1 cellular context compared by ENCODE assay signal in genomic region chr19:1605236-1606137, GRCh38.
TF ChIP-seq lines count a peak whose summit lies in the region.

Gene UQCR11, minus strand, starts transcription at chr19:1605462. Its CDS starts 53 bp downstream, at chr19:1605409.

TF ChIP-seq in HEK293, 187 proteins besides CTCF, POLR2A, EP300 and RAD21 (continued from another document):
- no peak for TF ChIP-seq ZNF416 (tag by site-specific recombination; IDR thresholded peaks at IDR 0.05)
- peak; percentile 22; the same call in 1 of the 2 replicates for TF ChIP-seq KLF10 (tag by site-specific recombination; IDR thresholded peaks at IDR 0.05)
- TF ChIP-seq ZNF280C (tag by site-specific recombination; IDR thresholded peaks at IDR 0.05) = no peak
- no peak for TF ChIP-seq ZNF202 (tag by site-specific recombination; IDR thresholded peaks at IDR 0.05; ENCODE audit: borderline replicate concordance)
- no peak for TF ChIP-seq ZNF266 (tag by site-specific recombination; IDR thresholded peaks at IDR 0.05; ENCODE audit: low read depth)
- TF ChIP-seq ZNF121 (tag by site-specific recombination; IDR thresholded peaks at IDR 0.05) = no peak
- TF ChIP-seq YY1 (tag by site-specific recombination; IDR thresholded peaks at IDR 0.05) = peak; percentile 39; the same call in 1 of the 2 replicates
- no peak for TF ChIP-seq FEZF1 (tag by site-specific recombination; IDR thresholded peaks at IDR 0.05)
- no peak for TF ChIP-seq ZNF704 (tag by site-specific recombination; IDR thresholded peaks at IDR 0.05)
- TF ChIP-seq ZBTB49 (tag by site-specific recombination; IDR thresholded peaks at IDR 0.05; ENCODE audit: low read depth) = no peak
- TF ChIP-seq ZBTB26 (tag by site-specific recombination; optimal IDR thresholded peaks at IDR 0.05) = peak; percentile 84
- no peak for TF ChIP-seq ZNF274 (IDR thresholded peaks at IDR 0.05; ENCODE audit: low read length)
- no peak for TF ChIP-seq ZNF274 (tag by site-specific recombination; IDR thresholded peaks at IDR 0.05; ENCODE audit: borderline replicate concordance)
- no peak for TF ChIP-seq ZNF112 (tag by site-specific recombination; IDR thresholded peaks at IDR 0.05)
- no peak for TF ChIP-seq ZNF530 (tag by site-specific recombination; IDR thresholded peaks at IDR 0.05; ENCODE audit: low read depth)
- peak; percentile 35; the same call in 1 of the 2 replicates for TF ChIP-seq ZNF561 (tag by site-specific recombination; IDR thresholded peaks at IDR 0.05; ENCODE audit: borderline replicate concordance)
- no peak for TF ChIP-seq ZNF792 (tag by site-specific recombination; IDR thresholded peaks at IDR 0.05)
- no peak; the same call in 1 of the 2 replicates for TF ChIP-seq ZNF639 (tag by site-specific recombination; IDR thresholded peaks at IDR 0.05)
- TF ChIP-seq ZNF677 (tag by site-specific recombination; IDR thresholded peaks at IDR 0.05) = no peak
- TF ChIP-seq ZNF658 (tag by site-specific recombination; IDR thresholded peaks at IDR 0.05) = no peak
- no peak for TF ChIP-seq GLI2 (tag by site-specific recombination; IDR thresholded peaks at IDR 0.05; ENCODE audit: borderline replicate concordance, low read depth)
- no peak; the same call in none of the 2 replicates for TF ChIP-seq KLF16 (tag by site-specific recombination; IDR thresholded peaks at IDR 0.05)
- TF ChIP-seq ZNF473 (tag by site-specific recombination; IDR thresholded peaks at IDR 0.05) = no peak
- 0 out of 2 replicates have a peak, but pooled peaks have one; percentile 34 for TF ChIP-seq GFI1B (tag by site-specific recombination; IDR thresholded peaks at IDR 0.05)
- no peak for TF ChIP-seq ZNF571 (tag by site-specific recombination; IDR thresholded peaks at IDR 0.05)
- peak; percentile 94 for TF ChIP-seq ZNF654 (tag by site-specific recombination; IDR thresholded peaks at IDR 0.05; ENCODE audit: low read depth)
- peak; percentile 11; the same call in 1 of the 2 replicates for TF ChIP-seq INSM2 (tag by site-specific recombination; IDR thresholded peaks at IDR 0.05)
- TF ChIP-seq ZNF248 (tag by site-specific recombination; IDR thresholded peaks at IDR 0.05) = no peak
- no peak for TF ChIP-seq ZNF449 (tag by site-specific recombination; IDR thresholded peaks at IDR 0.05)
- no peak for TF ChIP-seq ZNF146 (tag by site-specific recombination; IDR thresholded peaks at IDR 0.05)
- 0 out of 2 replicates have a peak, but pooled peaks have one; percentile 39 for TF ChIP-seq ZNF341 (tag by site-specific recombination; IDR thresholded peaks at IDR 0.05; ENCODE audit: low read depth)
- TF ChIP-seq ZFP69B (tag by site-specific recombination; IDR thresholded peaks at IDR 0.05) = peak; percentile 25; the same call in 1 of the 2 replicates
- TF ChIP-seq ZNF211 (tag by site-specific recombination; IDR thresholded peaks at IDR 0.05; ENCODE audit: low read depth) = no peak
- TF ChIP-seq ZNF514 (tag by site-specific recombination; IDR thresholded peaks at IDR 0.05) = no peak
- TF ChIP-seq ZSCAN5A (tag by site-specific recombination; IDR thresholded peaks at IDR 0.05) = no peak
- TF ChIP-seq ZNF629 (tag by site-specific recombination; IDR thresholded peaks at IDR 0.05) = peak; percentile 57; the same call in 1 of the 2 replicates
- peak; percentile 21; the same call in 1 of the 2 replicates for TF ChIP-seq ZNF843 (tag by site-specific recombination; IDR thresholded peaks at IDR 0.05)
- 0 out of 2 replicates have a peak, but pooled peaks have one; percentile 28 for TF ChIP-seq ZSCAN23 (tag by site-specific recombination; IDR thresholded peaks at IDR 0.05)
- no peak for TF ChIP-seq ZNF366 (tag by site-specific recombination; conservative IDR thresholded peaks at IDR 0.05)
- TF ChIP-seq ZNF76 (tag by site-specific recombination; IDR thresholded peaks at IDR 0.05; ENCODE audit: borderline replicate concordance, low read depth) = peak; percentile 72; the same call in 1 of the 2 replicates
- TF ChIP-seq ZNF596 (tag by site-specific recombination; IDR thresholded peaks at IDR 0.05) = no peak
- TF ChIP-seq ZBTB1 (tag by site-specific recombination; IDR thresholded peaks at IDR 0.05) = no peak
- TF ChIP-seq PATZ1 (tag by site-specific recombination; IDR thresholded peaks at IDR 0.05) = peak; percentile 80
- no peak; the same call in 1 of the 2 replicates for TF ChIP-seq YY2 (tag by site-specific recombination; IDR thresholded peaks at IDR 0.05)
- no peak for TF ChIP-seq ZNF140 (tag by site-specific recombination; IDR thresholded peaks at IDR 0.05)
- TF ChIP-seq ZXDB (tag by site-specific recombination; IDR thresholded peaks at IDR 0.05) = peak; percentile 79
- TF ChIP-seq ZBTB7A (tag by site-specific recombination; IDR thresholded peaks at IDR 0.05; ENCODE audit: low read depth) = no peak
